Comparison of ENCODE assay signal across 8 cellular contexts in the genomic region with DNA sequence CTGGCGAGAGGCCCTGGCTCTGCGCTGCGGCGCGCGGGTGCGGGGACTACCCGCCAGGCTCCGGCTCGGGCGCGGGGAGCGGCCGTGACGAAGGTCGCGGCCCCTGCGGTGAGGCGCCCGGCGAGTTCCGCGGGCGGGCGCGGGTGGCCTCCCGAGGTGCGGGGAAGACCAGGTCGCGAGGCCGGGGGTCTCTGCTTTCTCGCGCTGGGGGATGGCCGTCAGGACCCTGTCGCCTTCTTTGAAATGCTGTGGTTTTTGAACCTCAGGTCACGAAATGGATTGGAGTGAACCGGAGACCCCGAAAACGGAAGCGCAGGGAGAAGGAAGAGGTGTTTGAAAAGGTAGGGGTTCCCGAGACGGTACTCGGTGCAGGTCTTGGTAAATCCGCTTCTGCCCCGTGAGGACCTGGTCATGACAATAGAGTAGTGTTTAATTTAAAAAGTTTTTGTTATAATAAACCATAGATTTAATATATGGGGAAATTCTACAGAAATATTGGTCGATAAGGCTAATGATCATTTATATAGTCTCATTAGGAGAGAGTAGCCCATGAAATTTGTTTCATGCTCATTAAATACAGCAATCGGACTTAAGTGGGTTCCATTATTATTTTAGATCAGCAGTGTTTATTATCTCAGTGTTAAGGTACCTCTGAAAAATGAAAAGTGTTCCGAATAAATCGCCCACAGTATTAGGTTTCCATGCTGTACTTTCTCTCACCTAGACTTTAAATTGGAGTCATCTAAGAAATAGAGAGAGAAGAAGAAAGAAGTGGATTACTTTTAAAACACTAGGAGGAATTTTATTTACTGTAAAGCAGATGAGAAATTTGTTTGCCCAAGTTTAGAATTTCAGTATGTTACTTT.
DNase-seq lines count a peak whose midpoint lies in the region; ATAC-seq and TF ChIP-seq lines count a peak whose summit lies in the region.

No MANE protein-coding gene starts in this region.

- DNase-seq in GM12864 (ENCODE audit: low read depth): no peak
- no peak for DNase-seq in ascending aorta (ENCODE audit: low spot score in 2 of 2)
- no peak for DNase-seq in left lobe of liver (ENCODE audit: low spot score)
- no peak for DNase-seq in tibial artery
- DNase-seq in H4 (ENCODE audit: low spot score): no peak
- no peak for DNase-seq in GDM1 (lab: John Stamatoyannopoulos, UW)
- no peak for DNase-seq in AG20443 (ENCODE audit: low spot score)

- H3K27ac ChIP-seq in ascending aorta: peak overlapping the region; percentile 99 to 100
- peak overlapping the region; percentile 96 to 99 for H3K27ac ChIP-seq in tibial artery

- H3K4me1 ChIP-seq in ascending aorta: peaks cover 0 to 19% of the 10 kb centered on the region in 2 donors
- H3K4me1 ChIP-seq in tibial artery: peaks cover 0 to 37% (median 4%) of the 10 kb centered on the region in 4 donors

- H3K9me3 ChIP-seq in ascending aorta: no peaks in the 10 kb centered on the region
- H3K9me3 ChIP-seq in tibial artery: no peaks in the 10 kb centered on the region

- intact Hi-C loops in ascending aorta (cut with DNase I) (loop anchor here (2.0 to 10.0 kb wide), 8 partner anchors 19 to 278 kb away; a partner anchor contains a TSS), tibial artery (cut with DNase I; ENCODE audit: low total_unique reads) (loop anchor here (5.0 kb wide), 1 partner anchor 52 kb away; no protein-coding TSS in a partner anchor)

- H3K4me3 ChIP-seq in GM12864 (ENCODE audit: low read depth, low read length) (peak overlapping the region; percentile 70), ascending aorta (peak overlapping the region; percentile 81 to 83), tibial artery (peak overlapping the region; percentile 74 to 88)

- ATAC-seq in HG03135 (IDR thresholded peaks at IDR 0.05; ENCODE audit: unreplicated experiment): peak; percentile 29
- ATAC-seq in left lobe of liver: peak; percentile 10

- no peak for TF ChIP-seq CTCF in GM12864 (IDR thresholded peaks at IDR 0.05; ENCODE audit: low read depth, low read length, missing control alignments)
- no peak for TF ChIP-seq CTCF in ascending aorta (IDR thresholded peaks at IDR 0.05)
- no peak for TF ChIP-seq CTCF in tibial artery (IDR thresholded peaks at IDR 0.05)

- no peaks in the 10 kb centered on the region for H3K27me3 ChIP-seq in ascending aorta
- H3K27me3 ChIP-seq in tibial artery: no peaks in the 10 kb centered on the region

- peaks cover 9 to 18% of the 10 kb centered on the region in 2 donors for H3K36me3 ChIP-seq in ascending aorta
- H3K36me3 ChIP-seq in tibial artery: peaks cover 0 to 10% (median 6%) of the 10 kb centered on the region in 3 donors
